Comparison of ENCODE assay signal across 11 cellular contexts in genomic region chr1:222387020-222387816, GRCh38.
DNase-seq lines count a peak whose midpoint lies in the region; ATAC-seq and TF ChIP-seq lines count a peak whose summit lies in the region.
"Had no signal": no experiment of that assay in that cellular context is flagged by ENCODE, and none has a peak within 500 bp of the region (broad histone marks: within the 10 kb centered on the region; RNA-seq: fewer than 3 reads in every experiment).

No MANE protein-coding gene starts in this region.

- H3K9me2 ChIP-seq in OCI-LY1 (ENCODE audit: low read depth, low read length) = no peaks in the 10 kb centered on the region

- peak; percentile 68 for ATAC-seq in esophagus mucosa
- no peak for ATAC-seq in HG03457 (IDR thresholded peaks at IDR 0.05; ENCODE audit: unreplicated experiment)

- DNase-seq in AG04450 (ENCODE audit: low read depth, low spot score) = no peak
- DNase-seq in GM10248 (ENCODE audit: extremely low spot score) = no peak
- DNase-seq in KG1 (lab: John Stamatoyannopoulos, UW) = no peak
- no peak for DNase-seq in DMS114 treated with DMSO at 0.1 percent for 48 hours (lab: John Stamatoyannopoulos, UW; ENCODE audit: unreplicated experiment)
- DNase-seq: effector CD8-positive, alpha-beta T cell; stimulated activated CD4-positive, alpha-beta T cell treated with anti-CD3 and anti-CD28 coated beads, Interleukin-4, amount 100 ng/mL, for 24 hours; thyroid gland had no signal

- H3K36me3 ChIP-seq in OCI-LY1 (ENCODE audit: insufficient read depth, low read length) = no peaks in the 10 kb centered on the region
- H3K36me3 ChIP-seq: thyroid gland had no signal

- no peaks in the 10 kb centered on the region for H3K79me2 ChIP-seq in OCI-LY1 (ENCODE audit: insufficient read depth, low read length)

- no peaks in the 10 kb centered on the region for H3K4me1 ChIP-seq in OCI-LY1 (ENCODE audit: insufficient read depth, low read length, severe bottlenecking)
- H3K4me1 ChIP-seq: thyroid gland had no signal

- POLR2A ChIA-PET in AG04450 (lab: Yijun Ruan, JAX) = no interaction called here
- POLR2A ChIA-PET in GM10248 (lab: Yijun Ruan, JAX) = no interaction called here

- CTCF ChIA-PET in AG04450 (lab: Charles Lee) (interaction anchor here (1.3 kb wide), 1 partner anchor 68 kb away, joined by 3 read pairs; no protein-coding TSS in a partner anchor), GM10248 (lab: Yijun Ruan, JAX) (interaction anchor here (1.0 to 1.1 kb wide), 2 partner anchors 12 to 58 kb away, joined by 3 read pairs; no protein-coding TSS in a partner anchor)

- no peak overlapping the region for H3K27ac ChIP-seq in AG04450 (ENCODE audit: low read depth, low read length)
- H3K27ac ChIP-seq in OCI-LY1 (ENCODE audit: low read depth, low read length, poor library complexity, severe bottlenecking) = no peak overlapping the region
- H3K27ac ChIP-seq: thyroid gland had no signal

- no peaks in the 10 kb centered on the region for H3F3A ChIP-seq in OCI-LY1 (ENCODE audit: insufficient read depth, low read length)

- H4K20me1 ChIP-seq in OCI-LY1 (ENCODE audit: insufficient read depth, low read length) = no peaks in the 10 kb centered on the region

- H3K27me3 ChIP-seq in AG04450 (ENCODE audit: control insufficient read depth, insufficient read depth, low read length) (no peaks in the 10 kb centered on the region), OCI-LY1 (ENCODE audit: insufficient read depth, low read length) (no peaks in the 10 kb centered on the region)
- H3K27me3 ChIP-seq: thyroid gland had no signal

- H2AFZ ChIP-seq in OCI-LY1 (ENCODE audit: low read length) = no peak overlapping the region

- H3K4me2 ChIP-seq in OCI-LY1 (ENCODE audit: low read length) = no peak overlapping the region

- H3K9me3 ChIP-seq in AG04450 (ENCODE audit: control insufficient read depth, insufficient read depth, low read length) = no peaks in the 10 kb centered on the region
- H3K9me3 ChIP-seq in OCI-LY1 (ENCODE audit: low read length) = no peaks in the 10 kb centered on the region
- H3K9me3 ChIP-seq: thyroid gland had no signal

- TF ChIP-seq CTCF in AG04450 (IDR thresholded peaks at IDR 0.05; ENCODE audit: low read depth, low read length) (0 out of 2 replicates have a peak, but pooled peaks have one; percentile 28), GM12872 (IDR thresholded peaks at IDR 0.05; ENCODE audit: insufficient read depth, low read depth, low read length) (peak; percentile 35; the same call in 1 of the 3 replicates), OCI-LY1 (IDR thresholded peaks at IDR 0.05; ENCODE audit: low read length) (peak; percentile 35; the same call in 1 of the 2 replicates), GM10248 (IDR thresholded peaks at IDR 0.05; ENCODE audit: control extremely low read depth, extremely low read depth, low read depth, missing control alignments) (no peak)

- H3K4me3 ChIP-seq in AG04450 (ENCODE audit: low read depth, low read length) = no peak overlapping the region
- H3K4me3 ChIP-seq in OCI-LY1 (ENCODE audit: low read depth, low read length, poor library complexity, severe bottlenecking) = no peak overlapping the region
- H3K4me3 ChIP-seq: thyroid gland had no signal

- H3K9ac ChIP-seq in OCI-LY1 (ENCODE audit: low read length) = no peak overlapping the region
